9 cellular contexts compared by ENCODE assay signal in genomic region chr6:5173862-5174643, GRCh38.
DNase-seq lines count a peak whose midpoint lies in the region; ATAC-seq and TF ChIP-seq lines count a peak whose summit lies in the region.
"Had no signal": no experiment of that assay in that cellular context is flagged by ENCODE, and none has a peak within 500 bp of the region (broad histone marks: within the 10 kb centered on the region; RNA-seq: fewer than 3 reads in every experiment).

No MANE protein-coding gene starts in this region.

- peak; percentile 60 for DNase-seq in DMS153 (lab: John Stamatoyannopoulos, UW)
- peak; percentile 65 for DNase-seq in activated CD8-positive, alpha-beta memory T cell treated with anti-CD3 and anti-CD28 coated beads for 24 hours
- DNase-seq in lower lobe of right lung = no peak
- DNase-seq in substantia nigra (lab: John Stamatoyannopoulos, UW) = peak in 13 of 49 donors; percentile 6 to 49 (median 12)
- no peak for DNase-seq in NCI-H187 (lab: John Stamatoyannopoulos, UW)
- no peak for DNase-seq in mesenteric fat pad (ENCODE audit: low spot score)

- H3K27me3 ChIP-seq in lower lobe of right lung (ENCODE audit: low read depth) = no peaks in the 10 kb centered on the region

- ATAC-seq in GM19395 (IDR thresholded peaks at IDR 0.05; ENCODE audit: unreplicated experiment) = peak; percentile 97
- peak; percentile 80 for ATAC-seq in HG03439 (IDR thresholded peaks at IDR 0.05; ENCODE audit: unreplicated experiment)
- ATAC-seq in lower lobe of right lung = peak in 1 of 2 donors; percentile 75
- ATAC-seq: HCT116 had no signal

- TF ChIP-seq CTCF in lower lobe of right lung (IDR thresholded peaks at IDR 0.05) = no peak

- intact Hi-C loops in lower lobe of right lung (cut with DNase I) = no loop called here

- H3K27ac ChIP-seq in lower lobe of right lung (peak overlapping the region; percentile 33), substantia nigra (ENCODE audit: low read depth, low read length, poor library complexity, severe bottlenecking) (peak overlapping the region; percentile 60)

- no peaks in the 10 kb centered on the region for H3K4me1 ChIP-seq in lower lobe of right lung

- H3K36me3 ChIP-seq in lower lobe of right lung = no peaks in the 10 kb centered on the region

- no peaks in the 10 kb centered on the region for H3K9me3 ChIP-seq in lower lobe of right lung

- no peak overlapping the region for H3K4me3 ChIP-seq in lower lobe of right lung

Comparison
In these comparisons a context has a peak if more than half of its experiments do, and no peak if none do; other contexts are left out.
1. DNase-seq: peak in DMS153 (single experiment) and activated CD8-positive, alpha-beta memory T cell treated with anti-CD3 and anti-CD28 coated beads for 24 hours (single experiment); none in lower lobe of right lung (single experiment), NCI-H187 (0 of 2) and mesenteric fat pad (single experiment).